ENCODE assay signal across 15 cellular contexts in the genomic region with DNA sequence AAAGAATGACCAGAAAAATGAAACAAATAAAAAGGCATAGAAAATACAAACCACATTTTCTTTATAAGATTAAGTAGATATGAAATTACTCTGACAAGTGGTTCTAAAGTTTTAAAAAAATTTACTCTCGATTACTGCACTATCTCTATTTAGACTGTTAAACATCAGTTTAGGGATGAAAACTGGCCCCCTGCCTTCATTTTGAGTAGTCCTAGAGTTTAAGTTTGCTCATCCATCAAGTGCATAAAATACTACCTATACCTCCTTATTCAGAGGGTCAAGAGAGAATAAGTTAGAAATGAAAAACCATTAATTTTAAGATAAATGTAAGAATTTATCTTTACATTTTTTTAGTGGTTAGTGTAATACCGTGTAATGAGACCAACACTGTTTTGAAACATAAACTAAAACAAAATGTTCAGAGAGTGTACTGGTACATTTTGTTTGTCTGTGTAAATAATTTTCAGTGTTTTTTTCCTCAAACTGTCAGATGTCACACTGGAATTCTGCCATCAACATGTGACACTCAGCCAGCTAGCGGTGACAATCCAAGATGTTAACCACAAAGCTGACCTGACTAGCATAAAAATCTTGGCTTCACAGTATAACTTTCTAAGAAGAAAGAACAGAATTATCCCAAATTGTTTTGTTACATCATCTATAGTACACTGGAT.
A peak's percentile ranks its signal among the peaks of the same experiment; 100 is the strongest.
DNase-seq lines count a peak whose midpoint lies in the region; ATAC-seq and TF ChIP-seq lines count a peak whose summit lies in the region.
"Had no signal": no experiment of that assay in that cellular context is flagged by ENCODE, and none has a peak within 500 bp of the region (broad histone marks: within the 10 kb centered on the region; RNA-seq: fewer than 3 reads in every experiment).

No MANE protein-coding gene starts in this region.

- intact Hi-C loops in sciatic nerve (cut with DNase I) (no loop called here), spleen (cut with DNase I; ENCODE audit: low total_unique reads) (no loop called here)

- no peaks in the 10 kb centered on the region for H3K4me1 Mint-ChIP-seq in chondrocyte (ENCODE audit: low read depth)
- H3K4me1 Mint-ChIP-seq: GM23338 had no signal

- TF ChIP-seq POLR2A in spleen (IDR thresholded peaks at IDR 0.05), result no peak

- no peak overlapping the region for H3K4me3 Mint-ChIP-seq in chondrocyte (ENCODE audit: unreplicated experiment)
- H3K4me3 Mint-ChIP-seq: CD4-positive, alpha-beta T cell; GM23338 had no signal

- peaks cover 7% of the 10 kb centered on the region for H3K27me3 Mint-ChIP-seq in chondrocyte (ENCODE audit: low read depth)
- H3K27me3 Mint-ChIP-seq: CD4-positive, alpha-beta T cell had no signal

- no peaks in the 10 kb centered on the region for H3K36me3 ChIP-seq in spleen
- H3K36me3 ChIP-seq: Peyer's patch had no signal

- H3K27ac ChIP-seq in layer of hippocampus (ENCODE audit: low read depth, low read length), result peak overlapping the region; percentile 22
- H3K27ac ChIP-seq in spleen, result no peak overlapping the region
- H3K27ac ChIP-seq: Peyer's patch had no signal

- H3K36me3 Mint-ChIP-seq in chondrocyte (ENCODE audit: low read depth), result no peaks in the 10 kb centered on the region

- no peaks in the 10 kb centered on the region for H3K9me3 Mint-ChIP-seq in chondrocyte (ENCODE audit: low read depth)
- H3K9me3 Mint-ChIP-seq: GM23338 had no signal

- in situ Hi-C loops in G401 (cut with HindIII; ENCODE audit: low sequenced_read_pairs), result no loop called here

- H3K27me3 ChIP-seq in layer of hippocampus (ENCODE audit: control insufficient read depth, insufficient read depth, low read length) (no peaks in the 10 kb centered on the region), spleen (replicated peaks in 1 of 7) (no peaks in the 10 kb centered on the region)
- H3K27me3 ChIP-seq: Peyer's patch had no signal

- peak; percentile 44 for ATAC-seq in sciatic nerve
- ATAC-seq: GM23338 had no signal

- DNase-seq in G401 (ENCODE audit: low spot score), result peak; percentile 35
- peak; percentile 17 for DNase-seq in cerebellar cortex (ENCODE audit: low spot score)
- no peak for DNase-seq in sciatic nerve (ENCODE audit: low spot score)
- DNase-seq in chondrocyte (ENCODE audit: low spot score), result no peak
- no peak for DNase-seq in retina
- DNase-seq in spleen, result no peak
- DNase-seq in DMS153 treated with DMSO at 0.1 percent for 48 hours (lab: John Stamatoyannopoulos, UW; ENCODE audit: unreplicated experiment), result no peak
- DNase-seq: Caco-2; CD4-positive, alpha-beta T cell; GF-D8; NCI-H2081; NCI-H446 treated with DMSO at 0.1 percent for 48 hours; Peyer's patch had no signal

- WGBS in spleen, 5 donors, result 66 to 82% (median 70%) methylated on average over 3 of the region's 3 CpGs

- H3K27ac Mint-ChIP-seq in chondrocyte (ENCODE audit: unreplicated experiment), result no peak overlapping the region
- H3K27ac Mint-ChIP-seq: CD4-positive, alpha-beta T cell; GM23338 had no signal

- H3K9me3 ChIP-seq in spleen, result no peaks in the 10 kb centered on the region
- H3K9me3 ChIP-seq: Caco-2, Peyer's patch had no signal

- H3K4me3 ChIP-seq in spleen, result no peak overlapping the region
- H3K4me3 ChIP-seq: GM23338, Peyer's patch had no signal

- no peaks in the 10 kb centered on the region for H3K4me1 ChIP-seq in spleen
- H3K4me1 ChIP-seq: Caco-2, Peyer's patch had no signal

- no peak for TF ChIP-seq CTCF in chondrocyte (IDR thresholded peaks at IDR 0.05)
- TF ChIP-seq CTCF in spleen (IDR thresholded peaks at IDR 0.05 in 8 of 11, conservative IDR thresholded peaks at IDR 0.05 in 3 of 11), result no peak

Comparison
In these comparisons a context has a peak if more than half of its experiments do, and no peak if none do; other contexts are left out.
1. DNase-seq: peak in G401 (single experiment) and cerebellar cortex (single experiment); none in sciatic nerve (single experiment), chondrocyte (single experiment), retina (single experiment), spleen (single experiment) and DMS153 treated with DMSO at 0.1 percent for 48 hours (single experiment).